Comparison of ENCODE assay signal across 35 cellular contexts in genomic region chr7:899806-900205, GRCh38.
"Had no signal": no experiment of that assay in that cellular context is flagged by ENCODE, and none has a peak within 500 bp of the region (broad histone marks: within the 10 kb centered on the region; RNA-seq: fewer than 3 reads in every experiment).

No MANE protein-coding gene starts in this region.

- H3K9me3 Mint-ChIP-seq: dendritic cell treated with granulocyte-macrophage colony-stimulating factor and Interleukin-4, amounts not matched to agents 40 ng/mL and 50 ng/mL, for 4 days; endodermal cell; immature natural killer cell; mesothelial cell of epicardium; naive B cell; natural killer cell treated with Interleukin-12 subunit alpha and Interleukin-12 subunit beta and Interleukin-15 and Interleukin-18, amount 100 ng/mL, for 72 hours; neural crest cell had no signal

- H3K79me2 ChIP-seq: parathyroid adenoma had no signal

- ATAC-seq: esophagus mucosa; gastroesophageal sphincter; heart right ventricle; left colon; lower lobe of right lung; mucosa of descending colon; natural killer cell treated with Interleukin-12 subunit alpha and Interleukin-12 subunit beta and Interleukin-15 and Interleukin-18, amount 100 ng/mL, for 72 hours; sciatic nerve; upper lobe of right lung had no signal

- H3K27ac ChIP-seq: colonic mucosa, epithelial cell of prostate, heart right ventricle, left ventricle myocardium inferior, lower lobe of right lung, parathyroid adenoma, stomach, testis, upper lobe of right lung, uterus had no signal

- H3K4me3 ChIP-seq: colonic mucosa, gastroesophageal sphincter, heart right ventricle, left ventricle myocardium inferior, lower lobe of right lung, mucosa of descending colon, smooth muscle cell, stomach, testis, transverse colon, upper lobe of right lung, uterus had no signal

- H3K9me3 ChIP-seq: colonic mucosa, gastroesophageal sphincter, heart right ventricle, left ventricle myocardium inferior, lower lobe of right lung, mucosa of descending colon, stomach, testis, transverse colon, upper lobe of right lung, uterus had no signal

- H3K4me1 Mint-ChIP-seq: endodermal cell, neural crest cell had no signal

- H3K36me3 ChIP-seq: uterus had no signal

- DNase-seq: colonic mucosa; effector CD8-positive, alpha-beta T cell; endodermal cell; foreskin fibroblast; heart right ventricle; hippocampal formation; immature natural killer cell; islet precursor cell; kidney glomerular epithelial cell; left colon; left ventricle myocardium inferior; lower lobe of right lung; naive B cell; stimulated activated CD4-positive, alpha-beta T cell treated with anti-CD3 and anti-CD28 coated beads, Interleukin-12 subunit alpha, Interleukin-12 subunit beta, amount 100 ng/mL, for 4 hours; stimulated activated CD4-positive, alpha-beta T cell treated with anti-CD3 and anti-CD28 coated beads, Interleukin-1b, Interleukin-23, amount 100 ng/mL, for 48 hours; stimulated activated CD4-positive, alpha-beta T cell treated with anti-CD3 and anti-CD28 coated beads, Interleukin-4, amount 100 ng/mL, for 1 hour; stimulated activated CD8-positive, alpha-beta memory T cell treated with anti-CD3 and anti-CD28 coated beads, Interleukin-4, amount 100 ng/mL, for 48 hours; stimulated activated naive CD4-positive, alpha-beta T cell treated with Interleukin-2 at 50 U/mL for 16 hours; stomach; testis; transverse colon; upper lobe of right lung; uterus had no signal

- H3K27ac Mint-ChIP-seq: dendritic cell treated with granulocyte-macrophage colony-stimulating factor and Interleukin-4, amounts not matched to agents 40 ng/mL and 50 ng/mL, for 4 days; endodermal cell; immature natural killer cell; mesothelial cell of epicardium; natural killer cell treated with Interleukin-12 subunit alpha and Interleukin-12 subunit beta and Interleukin-15 and Interleukin-18, amount 100 ng/mL, for 72 hours; progenitor cell of endocrine pancreas had no signal

- H2AFZ ChIP-seq: parathyroid adenoma had no signal

- H3K4me2 ChIP-seq: smooth muscle cell had no signal

- H3K4me1 ChIP-seq: testis had no signal

- H3K9ac ChIP-seq: parathyroid adenoma had no signal

- H3K27me3 ChIP-seq: colonic mucosa, gastroesophageal sphincter, stomach, testis, transverse colon, upper lobe of right lung, uterus had no signal

- H3K27me3 Mint-ChIP-seq: dendritic cell treated with granulocyte-macrophage colony-stimulating factor and Interleukin-4, amounts not matched to agents 40 ng/mL and 50 ng/mL, for 4 days; natural killer cell treated with Interleukin-12 subunit alpha and Interleukin-12 subunit beta and Interleukin-15 and Interleukin-18, amount 100 ng/mL, for 72 hours had no signal

- H3K4me3 Mint-ChIP-seq: dendritic cell treated with granulocyte-macrophage colony-stimulating factor and Interleukin-4, amounts not matched to agents 40 ng/mL and 50 ng/mL, for 4 days; endodermal cell; immature natural killer cell; mesothelial cell of epicardium; natural killer cell treated with Interleukin-12 subunit alpha and Interleukin-12 subunit beta and Interleukin-15 and Interleukin-18, amount 100 ng/mL, for 72 hours had no signal
